26 cellular contexts compared by ENCODE assay signal in the genomic region with DNA sequence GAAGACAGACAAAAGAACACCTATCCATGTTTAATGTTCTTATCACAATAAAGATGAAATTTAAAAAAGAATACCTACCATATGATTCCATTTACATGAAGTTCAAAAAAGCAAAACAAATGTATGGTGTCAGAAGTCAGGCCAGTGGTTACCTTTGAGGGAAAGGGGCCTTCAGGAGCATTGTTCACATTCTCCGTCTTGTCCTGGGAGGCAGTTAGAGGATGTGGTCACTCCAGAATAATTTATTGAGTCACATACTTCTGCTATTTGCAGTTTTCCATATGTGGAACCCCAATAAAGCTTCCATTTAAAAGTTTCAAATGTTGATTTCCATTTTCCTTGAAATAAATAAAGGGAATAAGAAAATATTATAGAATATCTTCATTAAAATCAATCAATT. TPM values are rescaled to one million over a fixed set of nuclear protein-coding genes. Genes with fewer than 3 reads are reported as not detected.
"Had no signal": no experiment of that assay in that cellular context is flagged by ENCODE, and none has a peak within 500 bp of the region (broad histone marks: within the 10 kb centered on the region; RNA-seq: fewer than 3 reads in every experiment).

No MANE protein-coding gene starts in this region.

- H3K27ac Mint-ChIP-seq: activated CD4-positive, alpha-beta T cell treated with anti-CD3 and anti-CD28 coated beads for 36 hours; activated CD8-positive, alpha-beta memory T cell treated with anti-CD3 and anti-CD28 coated beads, Interleukin-2, amount 10 ng/mL, durations not matched to agents 7 days and 5 days; activated CD8-positive, alpha-beta T cell treated with anti-CD3 and anti-CD28 coated beads, Interleukin-2, amount 10 ng/mL, durations not matched to agents 7 days and 5 days; activated naive CD4-positive, alpha-beta T cell treated with anti-CD3 and anti-CD28 coated beads, Interleukin-2, amount 50 U/mL, for 72 hours; endodermal cell; naive B cell; T-helper 2 cell treated with Interferon-gamma antibody and Interleukin-4, amounts not matched to agents 5 μg/mL and 100 μg/mL, for 36 hours had no signal

- H3K36me3 ChIP-seq: esophagus muscularis mucosa, heart left ventricle, tibial nerve had no signal

- H3K9ac ChIP-seq: parathyroid adenoma had no signal

- H3K27me3 Mint-ChIP-seq: activated CD8-positive, alpha-beta memory T cell treated with anti-CD3 and anti-CD28 coated beads, Interleukin-2, amount 10 ng/mL, durations not matched to agents 7 days and 5 days had no signal

- H3K4me1 ChIP-seq: esophagus muscularis mucosa, foreskin keratinocyte, heart left ventricle, parathyroid adenoma, tibial nerve had no signal

- ATAC-seq: activated CD4-positive, alpha-beta T cell treated with anti-CD3 and anti-CD28 coated beads for 36 hours; activated CD8-positive, alpha-beta memory T cell treated with anti-CD3 and anti-CD28 coated beads, Interleukin-2, amount 10 ng/mL, durations not matched to agents 7 days and 5 days; activated CD8-positive, alpha-beta T cell treated with anti-CD3 and anti-CD28 coated beads, Interleukin-2, amount 10 ng/mL, durations not matched to agents 7 days and 5 days; activated naive CD4-positive, alpha-beta T cell treated with anti-CD3 and anti-CD28 coated beads, Interleukin-2, amount 50 U/mL, for 72 hours; foreskin keratinocyte; heart left ventricle; left ventricle myocardium superior; right cardiac atrium had no signal

- DNase-seq: activated CD4-positive, alpha-beta T cell treated with anti-CD3 and anti-CD28 coated beads for 36 hours; activated CD4-positive, CD25-positive, alpha-beta regulatory T cell; activated CD8-positive, alpha-beta memory T cell treated with anti-CD3 and anti-CD28 coated beads, Interleukin-2, amount 10 ng/mL, durations not matched to agents 7 days and 5 days; activated CD8-positive, alpha-beta T cell treated with anti-CD3 and anti-CD28 coated beads, Interleukin-2, amount 10 ng/mL, durations not matched to agents 7 days and 5 days; activated naive CD4-positive, alpha-beta T cell; activated T-cell treated with anti-CD3 and anti-CD28 coated beads, Interleukin-2, amount 50 U/mL, for 48 hours; anterior cingulate cortex; caudate nucleus; endodermal cell; foreskin keratinocyte; heart left ventricle; kidney glomerular epithelial cell; left ventricle myocardium superior; naive B cell; nucleus accumbens; right cardiac atrium; stimulated activated CD4-positive, alpha-beta T cell treated with anti-CD3 and anti-CD28 coated beads, Interleukin-2, amount 100 ng/mL, for 48 hours; stimulated activated naive CD4-positive, alpha-beta T cell treated with Interleukin-2 at 50 U/mL for 16 hours; T-helper 1 cell had no signal

- H3K79me2 ChIP-seq: parathyroid adenoma had no signal

- H3K4me3 Mint-ChIP-seq: activated CD4-positive, alpha-beta T cell treated with anti-CD3 and anti-CD28 coated beads for 36 hours; activated CD8-positive, alpha-beta memory T cell treated with anti-CD3 and anti-CD28 coated beads, Interleukin-2, amount 10 ng/mL, durations not matched to agents 7 days and 5 days; activated CD8-positive, alpha-beta T cell treated with anti-CD3 and anti-CD28 coated beads, Interleukin-2, amount 10 ng/mL, durations not matched to agents 7 days and 5 days; endodermal cell; naive B cell; T-helper 2 cell treated with Interferon-gamma antibody and Interleukin-4, amounts not matched to agents 5 μg/mL and 100 μg/mL, for 36 hours had no signal

- H3K9me3 Mint-ChIP-seq: T-helper 2 cell treated with Interferon-gamma antibody and Interleukin-4, amounts not matched to agents 5 μg/mL and 100 μg/mL, for 36 hours had no signal

- H3K4me1 Mint-ChIP-seq: activated CD4-positive, alpha-beta T cell treated with anti-CD3 and anti-CD28 coated beads for 36 hours; activated CD8-positive, alpha-beta memory T cell treated with anti-CD3 and anti-CD28 coated beads, Interleukin-2, amount 10 ng/mL, durations not matched to agents 7 days and 5 days; endodermal cell; naive B cell had no signal

- H3K27ac ChIP-seq: esophagus muscularis mucosa, foreskin keratinocyte, heart left ventricle, parathyroid adenoma, tibial nerve had no signal

- H3K36me3 Mint-ChIP-seq: activated CD8-positive, alpha-beta memory T cell treated with anti-CD3 and anti-CD28 coated beads, Interleukin-2, amount 10 ng/mL, durations not matched to agents 7 days and 5 days; naive B cell had no signal

- H3K4me3 ChIP-seq: esophagus muscularis mucosa, heart left ventricle, tibial nerve had no signal

- H2AFZ ChIP-seq: parathyroid adenoma had no signal

- H3K27me3 ChIP-seq: foreskin keratinocyte, tibial nerve had no signal

RNA-seq across cellular contexts. Expression of gene POU3F3, which starts 41.6 kb away (rescaled TPM):
- total RNA-seq: activated CD4-positive, alpha-beta T cell treated with anti-CD3 and anti-CD28 coated beads for 36 hours; activated CD8-positive, alpha-beta memory T cell treated with anti-CD3 and anti-CD28 coated beads, Interleukin-2, amount 10 ng/mL, durations not matched to agents 7 days and 5 days; activated CD8-positive, alpha-beta T cell treated with anti-CD3 and anti-CD28 coated beads, Interleukin-2, amount 10 ng/mL, durations not matched to agents 7 days and 5 days; activated naive CD4-positive, alpha-beta T cell treated with anti-CD3 and anti-CD28 coated beads, Interleukin-2, amount 50 U/mL, for 72 hours; endodermal cell; foreskin keratinocyte; left ventricle myocardium superior; lung microvascular endothelial cell; pulmonary artery endothelial cell; tibial nerve had no signal
